Comparison of ENCODE assay signal across 16 cellular contexts in genomic region chr7:157840174-157840912, GRCh38.
"Had no signal": no experiment of that assay in that cellular context is flagged by ENCODE, and none has a peak within 500 bp of the region (broad histone marks: within the 10 kb centered on the region; RNA-seq: fewer than 3 reads in every experiment).

No MANE protein-coding gene starts in this region.

- H3K9me3 ChIP-seq: testis, tibial nerve had no signal

- ATAC-seq: effector memory CD8-positive, alpha-beta T cell; foreskin keratinocyte; left colon; left ventricle myocardium superior; right cardiac atrium; stimulated activated naive B cell treated with anti-CD40 and anti-IgM and Interleukin-4, amounts not matched to agents 10 μg/mL and 1 μg/mL and 100 μg/mL, for 72 hours; stimulated activated naive CD8-positive, alpha-beta T cell treated with anti-CD3 and anti-CD28 coated beads, Interleukin-15, amount 100 ng/mL, for 72 hours had no signal

- H3K4me1 ChIP-seq: foreskin keratinocyte, testis, tibial nerve had no signal

- DNase-seq: effector memory CD8-positive, alpha-beta T cell; foreskin keratinocyte; left colon; left ventricle myocardium superior; mesenchymal stem cell; midbrain; naive B cell; right cardiac atrium; stimulated activated CD4-positive, alpha-beta T cell treated with anti-CD3 and anti-CD28 coated beads, Interleukin-15, amount 100 ng/mL, for 24 hours; stimulated activated CD4-positive, alpha-beta T cell treated with anti-CD3 and anti-CD28 coated beads, Interleukin-1b, Interleukin-23, amount 100 ng/mL, for 48 hours; stimulated activated CD4-positive, alpha-beta T cell treated with anti-CD3 and anti-CD28 coated beads, Interleukin-4, amount 100 ng/mL, for 4 hours; stimulated activated naive B cell treated with anti-CD40 and anti-IgM and Interleukin-4, amounts not matched to agents 10 μg/mL and 1 μg/mL and 100 μg/mL, for 72 hours; stimulated activated naive CD8-positive, alpha-beta T cell treated with anti-CD3 and anti-CD28 coated beads, Interleukin-15, amount 100 ng/mL, for 72 hours had no signal

- H3K4me3 ChIP-seq: lung, testis, tibial nerve had no signal

- H3K27ac ChIP-seq: foreskin keratinocyte, testis had no signal

- H3K36me3 ChIP-seq: tibial nerve had no signal

- H3K27me3 ChIP-seq: foreskin keratinocyte, testis, tibial nerve had no signal
